12 cellular contexts compared by ENCODE assay signal in genomic region chr19:44607049-44607448, GRCh38. TPM values are rescaled to one million over a fixed set of nuclear protein-coding genes. Genes with fewer than 3 reads are reported as not detected.
A peak's percentile ranks its signal among the peaks of the same experiment; 100 is the strongest.
DNase-seq lines count a peak whose midpoint lies in the region; ATAC-seq, FAIRE-seq and TF ChIP-seq lines count a peak whose summit lies in the region.
"Had no signal": no experiment of that assay in that cellular context is flagged by ENCODE, and none has a peak within 500 bp of the region (broad histone marks: within the 10 kb centered on the region; RNA-seq: fewer than 3 reads in every experiment).

No MANE protein-coding gene starts in this region.

- TF ChIP-seq RAD21 in A549 (conservative IDR thresholded peaks at IDR 0.05 in 1 of 2, IDR thresholded peaks at IDR 0.05 in 1 of 2), result no peak

- no peaks in the 10 kb centered on the region for H3K36me3 ChIP-seq in adipocyte (ENCODE audit: control insufficient read depth, insufficient read depth, low read length, severe bottlenecking)

- ATAC-seq in A549, result peak in 1 of 2 experiments; percentile 53; a peak in 4 of 6 replicates

- POLR2A ChIA-PET in A549 (lab: Yijun Ruan, JAX), result no interaction called here

- peak overlapping the region; percentile 46; a peak in 5 of 6 replicates for H3K27ac ChIP-seq in A549

- H3K27me3 ChIP-seq in adipocyte (replicated peaks; ENCODE audit: control insufficient read depth, insufficient read depth, low read length), result no peaks in the 10 kb centered on the region

- no peak overlapping the region for H3K4me3 ChIP-seq in A549
- no peak overlapping the region for H3K4me3 ChIP-seq in adipocyte (ENCODE audit: low read length)

- H3K4me1 ChIP-seq in A549 (peaks cover 46% of the 10 kb centered on the region), adipocyte (ENCODE audit: control insufficient read depth, insufficient read depth, low read length) (peaks cover 7% of the 10 kb centered on the region)

- CTCF ChIA-PET in A549 (lab: Yijun Ruan, JAX), result interaction anchor here (0.6 to 12.5 kb wide), 6 partner anchors 12 to 820 kb away, joined by 3 to 115 read pairs (median 24); no protein-coding TSS in a partner anchor

- no peak overlapping the region for H3K9ac ChIP-seq in adipocyte (ENCODE audit: low read length)

- DNase-seq in A549 (ENCODE audit: low read depth in 1 of 2, low spot score in 1 of 2) (peak in 1 of 2 experiments; percentile 67), HS-5 (ENCODE audit: low read depth) (peak; percentile 70), adipocyte (ENCODE audit: low read depth) (peak; percentile 38), kidney tubule cell (ENCODE audit: low spot score) (peak; percentile 82), nucleus accumbens (lab: John Stamatoyannopoulos, UW) (no peak), amygdala (lab: John Stamatoyannopoulos, UW) (no peak), NCI-H187 treated with DMSO at 0.1 percent for 48 hours (lab: John Stamatoyannopoulos, UW) (no peak), NCI-H1694 (lab: John Stamatoyannopoulos, UW) (no peak)
- DNase-seq: CD4-positive, alpha-beta memory T cell; NCI-H82; stimulated activated CD4-positive, alpha-beta T cell treated with anti-CD3 and anti-CD28 coated beads, Interleukin-2, amount 100 ng/mL, for 24 hours had no signal

- no peak for FAIRE-seq in A549 (lab: Jason Lieb, UNC)
- FAIRE-seq: GM12891 had no signal

- no peak for TF ChIP-seq EP300 in A549 (IDR thresholded peaks at IDR 0.05)

- no peak for TF ChIP-seq POLR2A in A549 (IDR thresholded peaks at IDR 0.05; ENCODE audit: low read length)

- no peak for TF ChIP-seq CTCF in A549 (IDR thresholded peaks at IDR 0.05)

- H3K9me3 ChIP-seq in A549 (no peaks in the 10 kb centered on the region), adipocyte (ENCODE audit: control insufficient read depth, low read length) (no peaks in the 10 kb centered on the region)

- H3K4me2 ChIP-seq in A549, result peak overlapping the region; percentile 41

- 29% methylated on average over 2 of the region's 2 CpGs for WGBS in A549 (ENCODE audit: missing lambda C conversion rate)

TF ChIP-seq in A549, 52 proteins besides CTCF, POLR2A, EP300 and RAD21:
- TF ChIP-seq MAZ (IDR thresholded peaks at IDR 0.05; ENCODE audit: borderline replicate concordance, low read depth, low read length) (no peak), FOSL2 (IDR thresholded peaks at IDR 0.05) (no peak), FOSL2 (CRISPR knock-in tag; IDR thresholded peaks at IDR 0.05) (peak; percentile 59)

RNA-seq across cellular contexts. Expression of gene IGSF23, which starts 6.3 kb away (rescaled TPM):
- polyA plus RNA-seq in A549 (2011; rRNA removed) (0.14 and 0.29 TPM in 2 replicates), A549 (2017; fragmentation: RNase III; extraction: RNeasy Plus Mini Kit Qiagen cat#74134 plus additional on column Dnase treatment) (0.35 to 0.45 TPM (median 0.42 TPM) in 3 replicates)
- polyA plus RNA-seq in A549 (2012; cell fraction: cytosol; rRNA removed), result 0.29 TPM in 2 replicates
- 0.18 and 0.20 TPM in 2 replicates for polyA plus RNA-seq in A549 (2012; cell fraction: nucleus; rRNA removed)
- polyA minus RNA-seq in A549 (2011; rRNA and poly(A)+ RNA removed), result not detected in 2 replicates
- polyA plus RNA-seq: CD4-positive, alpha-beta memory T cell had no signal

RNA-seq across cellular contexts. Expression of gene PVR, which starts 36.7 kb away (rescaled TPM):
- 108 and 110 TPM in 2 replicates for polyA plus RNA-seq in A549 (2011; rRNA removed)
- 103 and 142 TPM in 2 replicates for polyA plus RNA-seq in A549 (2012; cell fraction: cytosol; rRNA removed)
- polyA plus RNA-seq in A549 (2012; cell fraction: nucleus; rRNA removed), result 163 and 226 TPM in 2 replicates
- 86.2 to 98.1 TPM (median 90.3 TPM) in 3 replicates for polyA plus RNA-seq in A549 (2017; fragmentation: RNase III; extraction: RNeasy Plus Mini Kit Qiagen cat#74134 plus additional on column Dnase treatment)
- 145 and 164 TPM in 2 replicates for polyA minus RNA-seq in A549 (2011; rRNA and poly(A)+ RNA removed)

Comparison
In these comparisons a context has a peak if more than half of its experiments do, and no peak if none do; other contexts are left out.
1. DNase-seq: peak in HS-5 (single experiment), adipocyte (single experiment) and kidney tubule cell (single experiment); none in nucleus accumbens (0 of 56), amygdala (0 of 56), NCI-H187 treated with DMSO at 0.1 percent for 48 hours (single experiment) and NCI-H1694 (single experiment).